In genomic region chr1:231362325-231362724, GRCh38 we compare ENCODE assay signal across 19 cellular contexts.
"Had no signal": no experiment of that assay in that cellular context is flagged by ENCODE, and none has a peak within 500 bp of the region (broad histone marks: within the 10 kb centered on the region; RNA-seq: fewer than 3 reads in every experiment).

No MANE protein-coding gene starts in this region.

- H3K4me2 ChIP-seq: smooth muscle cell had no signal

- ATAC-seq: natural killer cell, pancreas, sciatic nerve had no signal

- H3K36me3 ChIP-seq: thyroid gland had no signal

- DNase-seq: dorsolateral prefrontal cortex; effector CD4-positive, alpha-beta T cell; head of caudate nucleus; hippocampal formation; islet precursor cell; kidney glomerular epithelial cell; natural killer cell; pancreas; stimulated activated CD4-positive, alpha-beta T cell treated with anti-CD3 and anti-CD28 coated beads, Interleukin-12 subunit alpha, Interleukin-12 subunit beta, amount 100 ng/mL, for 4 hours; stimulated activated CD4-positive, alpha-beta T cell treated with anti-CD3 and anti-CD28 coated beads, Interleukin-1b, Interleukin-23, amount 100 ng/mL, for 48 hours; stimulated activated CD4-positive, alpha-beta T cell treated with anti-CD3 and anti-CD28 coated beads, Interleukin-4, amount 100 ng/mL, for 1 hour; stimulated activated CD8-positive, alpha-beta memory T cell treated with anti-CD3 and anti-CD28 coated beads, Interleukin-4, amount 100 ng/mL, for 48 hours; stimulated activated naive CD4-positive, alpha-beta T cell treated with Interleukin-2 at 50 U/mL for 16 hours; stomach; thyroid gland; trophoblast cell had no signal

- H3K27ac ChIP-seq: dorsolateral prefrontal cortex, pancreas, stomach, thyroid gland, vagina had no signal

- H3K4me3 Mint-ChIP-seq: natural killer cell had no signal

- H3K4me1 ChIP-seq: pancreas had no signal

- H3K9me3 ChIP-seq: pancreas, stomach, thyroid gland, vagina had no signal

- H3K9me3 Mint-ChIP-seq: natural killer cell had no signal

- H3K36me3 Mint-ChIP-seq: natural killer cell had no signal

- H3K27me3 ChIP-seq: dorsolateral prefrontal cortex, pancreas, stomach, thyroid gland, vagina had no signal

- H3K27ac Mint-ChIP-seq: natural killer cell had no signal

- H3K4me3 ChIP-seq: dorsolateral prefrontal cortex, pancreas, smooth muscle cell, stomach, thyroid gland, vagina had no signal
